In the genomic region with DNA sequence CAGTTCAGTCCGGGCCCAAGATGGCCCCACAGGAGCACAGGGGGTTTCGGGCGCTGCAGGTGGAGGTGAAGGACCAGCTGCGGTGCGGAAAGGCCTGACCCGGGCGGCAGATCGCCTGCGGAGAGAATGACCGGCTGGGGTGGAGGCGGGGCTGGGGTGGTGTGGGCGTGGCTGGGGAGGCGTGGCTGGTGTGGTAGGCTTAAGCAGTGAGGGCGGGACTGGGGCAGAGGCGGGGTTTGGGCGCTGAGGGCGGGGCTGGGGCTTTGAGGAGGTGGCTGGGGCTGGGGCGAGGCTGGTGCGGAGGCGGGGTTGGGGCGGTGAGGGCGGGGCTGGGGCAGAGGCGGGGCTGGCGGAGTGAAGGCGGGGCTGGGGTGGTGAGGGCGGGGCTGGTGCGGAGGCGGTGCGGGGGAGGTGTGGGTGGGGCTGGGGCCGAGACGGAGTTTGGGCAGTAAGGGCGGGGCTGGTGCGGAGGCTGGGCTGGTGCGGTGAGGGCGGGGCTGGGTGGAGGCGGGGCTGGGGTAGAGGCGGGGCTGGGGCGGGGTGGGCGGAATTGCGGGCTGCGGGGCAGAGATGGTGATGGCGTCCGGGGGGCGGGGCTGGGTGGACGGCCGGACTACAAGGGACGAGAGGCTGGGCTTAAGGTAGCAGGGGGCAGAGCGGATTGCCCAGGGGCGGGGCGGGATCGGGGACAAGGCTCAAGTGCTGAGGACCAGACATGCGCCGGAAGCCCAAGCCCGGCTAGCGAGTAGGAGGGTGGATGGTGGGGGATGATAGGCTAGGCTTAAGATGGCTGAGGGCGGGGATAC, we compare ENCODE assay signal across 8 cellular contexts. TPM values are rescaled to one million over a fixed set of nuclear protein-coding genes. Genes with fewer than 3 reads are reported as not detected.
A peak's percentile ranks its signal among the peaks of the same experiment; 100 is the strongest.
DNase-seq lines count a peak whose midpoint lies in the region; ATAC-seq and TF ChIP-seq lines count a peak whose summit lies in the region.

No MANE protein-coding gene starts in this region.

- peak overlapping the region; percentile 81 for H3K4me3 Mint-ChIP-seq in type B pancreatic cell

- TF ChIP-seq CTCF in adrenal gland (IDR thresholded peaks at IDR 0.05) (no peak), type B pancreatic cell (conservative IDR thresholded peaks at IDR 0.05) (no peak)

- ATAC-seq in HG02571 (IDR thresholded peaks at IDR 0.05; ENCODE audit: unreplicated experiment) (peak; percentile 60), left cardiac atrium (peak; percentile 94 to 95)

- no peaks in the 10 kb centered on the region for H3K36me3 Mint-ChIP-seq in type B pancreatic cell

- no peaks in the 10 kb centered on the region for H3K36me3 ChIP-seq in adrenal gland (replicated peaks in 1 of 2)

- peak in 1 of 2 donors; percentile 26 for TF ChIP-seq POLR2A in adrenal gland (IDR thresholded peaks at IDR 0.05)

- no peaks in the 10 kb centered on the region for H3K27me3 Mint-ChIP-seq in type B pancreatic cell

- intact Hi-C loops in adrenal gland (cut with DNase I), result no loop called here
- intact Hi-C loops in left cardiac atrium (cut with DNase I), result no loop called here
- intact Hi-C loops in posterior cingulate gyrus (cut with DNase I), result loop anchor here (1.0 kb wide), 1 partner anchor 27 kb away; a partner anchor contains a TSS

- H3K27me3 ChIP-seq in adrenal gland, result no peaks in the 10 kb centered on the region

- no peaks in the 10 kb centered on the region for H3K9me3 Mint-ChIP-seq in type B pancreatic cell

- no peaks in the 10 kb centered on the region for H3K9me3 ChIP-seq in adrenal gland (replicated peaks in 1 of 3)

- 0 to 1% (median 1%) methylated on average over 3 to 53 of the region's 56 CpGs; no CpG with 5 or more reads in 1 of the 4 donors for WGBS in adrenal gland, 4 donors

- peaks cover 15% of the 10 kb centered on the region for H3K4me1 Mint-ChIP-seq in type B pancreatic cell (ENCODE audit: unreplicated experiment)

- peak overlapping the region in 1 of 5 donors; percentile 72 for H3K27ac ChIP-seq in adrenal gland

- DNase-seq in NCI-H1105 treated with DMSO at 0.1 percent for 48 hours (lab: John Stamatoyannopoulos, UW), result peak; percentile 92
- peak; percentile 91 for DNase-seq in SW480 (ENCODE audit: low spot score)
- DNase-seq in adrenal gland, result peak; percentile 98 to 99 (median 98)
- DNase-seq in left cardiac atrium, result peak; percentile 97
- peak; percentile 82 to 99 (median 93) for DNase-seq in posterior cingulate gyrus
- DNase-seq in type B pancreatic cell (ENCODE audit: extremely low spot score, unreplicated experiment), result peak; percentile 93

- H3K4me1 ChIP-seq in adrenal gland (replicated peaks in 1 of 2), result no peaks in the 10 kb centered on the region

- H3K4me3 ChIP-seq in GM08714 (ENCODE audit: low read length), result peak overlapping the region; percentile 5; the same call in 1 of the 2 replicates
- H3K4me3 ChIP-seq in adrenal gland, result peak overlapping the region in 1 of 4 donors; percentile 55

- peak overlapping the region; percentile 41 for H3K27ac Mint-ChIP-seq in type B pancreatic cell

RNA-seq across cellular contexts. Expression of a gene that starts 9.9 kb away (rescaled TPM):
- total RNA-seq in adrenal gland, result 1 to 10 TPM in 4 of 8 donors, under 1 TPM in 1, not detected in 3; 0.14 to 2.2 (median 1.4) TPM
- under 1 TPM in 2 of 3 donors, not detected in 1; 0.20 to 0.53 TPM for polyA plus RNA-seq in adrenal gland
- total RNA-seq in left cardiac atrium, result 1 to 10 TPM; 1.3 TPM
- not detected in 2 replicates for total RNA-seq in type B pancreatic cell (ENCODE audit: low replicate concordance)

RNA-seq across cellular contexts. Expression of a gene that starts 25.3 kb away (rescaled TPM):
- total RNA-seq in adrenal gland, result not detected
- polyA plus RNA-seq in adrenal gland, result not detected
- total RNA-seq in left cardiac atrium, result not detected
- not detected in 2 replicates for total RNA-seq in type B pancreatic cell (ENCODE audit: low replicate concordance)

RNA-seq across cellular contexts. Expression of a gene that starts 25.5 kb away (rescaled TPM):
- total RNA-seq in adrenal gland (10 to 100 TPM; 29.1 to 76.7 (median 50.9) TPM), left cardiac atrium (10 to 100 TPM; 39.7 to 50.4 TPM), type B pancreatic cell (ENCODE audit: low replicate concordance) (59.8 and 82.7 TPM in 2 replicates)
- 100 to 1,000 TPM in 1 of 3 donors, 10 to 100 TPM in 2; 40.4 to 102 (median 52.1) TPM for polyA plus RNA-seq in adrenal gland

RNA-seq across cellular contexts. Expression of a gene that starts 27.7 kb away (rescaled TPM):
- total RNA-seq in adrenal gland (100 to 1,000 TPM in 3 of 8 donors, 10 to 100 TPM in 5; 78.8 to 123 (median 97.3) TPM), left cardiac atrium (10 to 100 TPM; 69.0 to 92.8 TPM), type B pancreatic cell (ENCODE audit: low replicate concordance) (110 and 116 TPM in 2 replicates)
- 100 to 1,000 TPM in 1 of 3 donors, 10 to 100 TPM in 2; 42.8 to 109 (median 54.5) TPM for polyA plus RNA-seq in adrenal gland

RNA-seq across cellular contexts. Expression of a gene that starts 34.4 kb away (rescaled TPM):
- total RNA-seq in adrenal gland (1 to 10 TPM in 4 of 8 donors, under 1 TPM in 3, not detected in 1; 0.53 to 3.0 (median 1.1) TPM), left cardiac atrium (1 to 10 TPM; 2.4 to 4.2 TPM), type B pancreatic cell (ENCODE audit: low replicate concordance) (15.8 and 16.4 TPM in 2 replicates)
- 10 to 100 TPM in 2 of 3 donors, under 1 TPM in 1; 0.51 to 11.7 (median 10.0) TPM for polyA plus RNA-seq in adrenal gland
